In genomic region chr10:111801841-111802240, GRCh38 we compare ENCODE assay signal across 36 cellular contexts.
"Had no signal": no experiment of that assay in that cellular context is flagged by ENCODE, and none has a peak within 500 bp of the region (broad histone marks: within the 10 kb centered on the region; RNA-seq: fewer than 3 reads in every experiment).

No MANE protein-coding gene starts in this region.

- ATAC-seq: activated CD4-positive, alpha-beta T cell treated with anti-CD3 and anti-CD28 coated beads for 36 hours; activated CD8-positive, alpha-beta memory T cell treated with anti-CD3 and anti-CD28 coated beads, Interleukin-2, amount 10 ng/mL, durations not matched to agents 7 days and 5 days; activated CD8-positive, alpha-beta T cell treated with anti-CD3 and anti-CD28 coated beads, Interleukin-2, amount 10 ng/mL, durations not matched to agents 7 days and 5 days; activated naive CD8-positive, alpha-beta T cell treated with anti-CD3 and anti-CD28 coated beads, Interleukin-2, amount 50 U/mL, for 24 hours; body of pancreas; effector memory CD8-positive, alpha-beta T cell; gastrocnemius medialis; heart left ventricle; T-helper 17 cell had no signal

- H3K27me3 Mint-ChIP-seq: activated CD4-positive, alpha-beta T cell treated with anti-CD3 and anti-CD28 coated beads, Interleukin-2, amount 10 ng/mL, durations not matched to agents 24 days and 14 days; activated CD8-positive, alpha-beta memory T cell treated with anti-CD3 and anti-CD28 coated beads, Interleukin-2, amount 10 ng/mL, durations not matched to agents 7 days and 5 days; activated naive CD4-positive, alpha-beta T cell treated with anti-CD3 and anti-CD28 coated beads, Interleukin-2, amount 50 U/mL, for 24 hours; activated naive CD8-positive, alpha-beta T cell treated with anti-CD3 and anti-CD28 coated beads for 36 hours; activated naive CD8-positive, alpha-beta T cell treated with anti-CD3 and anti-CD28 coated beads, Interleukin-2, amount 50 U/mL, for 24 hours; effector memory CD8-positive, alpha-beta T cell had no signal

- H3K4me1 ChIP-seq: adrenal gland, body of pancreas, gastrocnemius medialis, heart left ventricle had no signal

- H3K27me3 ChIP-seq: adrenal gland, body of pancreas, gastrocnemius medialis, heart left ventricle had no signal

- H3K9me3 Mint-ChIP-seq: activated CD4-positive, alpha-beta memory T cell treated with anti-CD3 and anti-CD28 coated beads for 36 hours; activated CD4-positive, alpha-beta T cell treated with anti-CD3 and anti-CD28 coated beads, Interleukin-2, amount 10 ng/mL, durations not matched to agents 24 days and 14 days; activated naive CD4-positive, alpha-beta T cell treated with anti-CD3 and anti-CD28 coated beads, Interleukin-2, amount 50 U/mL, for 24 hours; activated naive CD8-positive, alpha-beta T cell treated with anti-CD3 and anti-CD28 coated beads for 36 hours; activated T-helper 1 cell treated with anti-CD3 and anti-CD28 coated beads, Interleukin-12 subunit alpha, Interleukin-12 subunit beta, Interleukin-2, Interleukin-4 antibody, amounts not matched to agents 30 ng/mL and 10 ng/mL and 1 ng/mL, durations not matched to agents 14 hours and 24 hours and 36 hours; effector memory CD8-positive, alpha-beta T cell had no signal

- H3K4me1 Mint-ChIP-seq: activated CD4-positive, alpha-beta T cell treated with anti-CD3 and anti-CD28 coated beads for 36 hours; activated CD4-positive, alpha-beta T cell treated with anti-CD3 and anti-CD28 coated beads, Interleukin-2, amount 10 ng/mL, durations not matched to agents 24 days and 14 days; activated CD8-positive, alpha-beta memory T cell treated with anti-CD3 and anti-CD28 coated beads, Interleukin-2, amount 10 ng/mL, durations not matched to agents 7 days and 5 days; activated naive CD4-positive, alpha-beta T cell treated with anti-CD3 and anti-CD28 coated beads, Interleukin-2, amount 50 U/mL, for 24 hours; activated naive CD8-positive, alpha-beta T cell treated with anti-CD3 and anti-CD28 coated beads for 36 hours; activated naive CD8-positive, alpha-beta T cell treated with anti-CD3 and anti-CD28 coated beads, Interleukin-2, amount 50 U/mL, for 24 hours; T-helper 17 cell had no signal

- H3K36me3 ChIP-seq: adrenal gland, gastrocnemius medialis, heart left ventricle, WERI-Rb-1 had no signal

- H3K4me3 Mint-ChIP-seq: activated CD4-positive, alpha-beta memory T cell treated with anti-CD3 and anti-CD28 coated beads for 36 hours; activated CD4-positive, alpha-beta T cell treated with anti-CD3 and anti-CD28 coated beads for 36 hours; activated CD4-positive, alpha-beta T cell treated with anti-CD3 and anti-CD28 coated beads, Interleukin-2, amount 10 ng/mL, durations not matched to agents 24 days and 14 days; activated CD8-positive, alpha-beta memory T cell treated with anti-CD3 and anti-CD28 coated beads, Interleukin-2, amount 10 ng/mL, durations not matched to agents 7 days and 5 days; activated CD8-positive, alpha-beta T cell treated with anti-CD3 and anti-CD28 coated beads, Interleukin-2, amount 10 ng/mL, durations not matched to agents 7 days and 5 days; activated naive CD4-positive, alpha-beta T cell treated with anti-CD3 and anti-CD28 coated beads for 36 hours; activated naive CD4-positive, alpha-beta T cell treated with anti-CD3 and anti-CD28 coated beads, Interleukin-2, amount 50 U/mL, for 24 hours; activated naive CD8-positive, alpha-beta T cell treated with anti-CD3 and anti-CD28 coated beads for 36 hours; activated naive CD8-positive, alpha-beta T cell treated with anti-CD3 and anti-CD28 coated beads, Interleukin-2, amount 50 U/mL, for 24 hours; activated T-helper 1 cell treated with anti-CD3 and anti-CD28 coated beads, Interleukin-12 subunit alpha, Interleukin-12 subunit beta, Interleukin-2, Interleukin-4 antibody, amounts not matched to agents 30 ng/mL and 10 ng/mL and 1 ng/mL, durations not matched to agents 14 hours and 24 hours and 36 hours; effector memory CD8-positive, alpha-beta T cell; T-helper 17 cell; T-helper 2 cell treated with Interferon-gamma antibody and Interleukin-4, amounts not matched to agents 5 μg/mL and 100 μg/mL, for 36 hours had no signal

- H3K27ac ChIP-seq: adrenal gland, body of pancreas, epithelial cell of prostate, gastrocnemius medialis, heart left ventricle, WERI-Rb-1 had no signal

- H3K27ac Mint-ChIP-seq: activated CD4-positive, alpha-beta memory T cell treated with anti-CD3 and anti-CD28 coated beads for 36 hours; activated CD4-positive, alpha-beta T cell treated with anti-CD3 and anti-CD28 coated beads for 36 hours; activated CD4-positive, alpha-beta T cell treated with anti-CD3 and anti-CD28 coated beads, Interleukin-2, amount 10 ng/mL, durations not matched to agents 24 days and 14 days; activated CD8-positive, alpha-beta memory T cell treated with anti-CD3 and anti-CD28 coated beads, Interleukin-2, amount 10 ng/mL, durations not matched to agents 7 days and 5 days; activated CD8-positive, alpha-beta T cell treated with anti-CD3 and anti-CD28 coated beads, Interleukin-2, amount 10 ng/mL, durations not matched to agents 7 days and 5 days; activated naive CD4-positive, alpha-beta T cell treated with anti-CD3 and anti-CD28 coated beads for 36 hours; activated naive CD4-positive, alpha-beta T cell treated with anti-CD3 and anti-CD28 coated beads, Interleukin-2, amount 50 U/mL, for 24 hours; activated naive CD8-positive, alpha-beta T cell treated with anti-CD3 and anti-CD28 coated beads for 36 hours; activated naive CD8-positive, alpha-beta T cell treated with anti-CD3 and anti-CD28 coated beads, Interleukin-2, amount 50 U/mL, for 24 hours; activated T-helper 1 cell treated with anti-CD3 and anti-CD28 coated beads, Interleukin-12 subunit alpha, Interleukin-12 subunit beta, Interleukin-2, Interleukin-4 antibody, amounts not matched to agents 30 ng/mL and 10 ng/mL and 1 ng/mL, durations not matched to agents 14 hours and 24 hours and 36 hours; activated T-helper 2 cell treated with anti-CD3 and anti-CD28 coated beads, Interferon-gamma antibody, Interleukin-2, Interleukin-4, amounts not matched to agents 10 μg/mL and 5 μg/mL and 100 μg/mL, durations not matched to agents 14 hours and 24 hours and 36 hours; effector memory CD8-positive, alpha-beta T cell; T-helper 17 cell; T-helper 2 cell treated with Interferon-gamma antibody and Interleukin-4, amounts not matched to agents 5 μg/mL and 100 μg/mL, for 36 hours had no signal

- H3K9me3 ChIP-seq: adrenal gland, body of pancreas, gastrocnemius medialis had no signal

- H3K36me3 Mint-ChIP-seq: activated CD4-positive, alpha-beta memory T cell treated with anti-CD3 and anti-CD28 coated beads for 36 hours; activated CD8-positive, alpha-beta memory T cell treated with anti-CD3 and anti-CD28 coated beads, Interleukin-2, amount 10 ng/mL, durations not matched to agents 7 days and 5 days; activated naive CD4-positive, alpha-beta T cell treated with anti-CD3 and anti-CD28 coated beads, Interleukin-2, amount 50 U/mL, for 24 hours; activated naive CD8-positive, alpha-beta T cell treated with anti-CD3 and anti-CD28 coated beads for 36 hours had no signal

- DNase-seq: activated CD4-positive, alpha-beta memory T cell treated with anti-CD3 and anti-CD28 coated beads for 36 hours; activated CD4-positive, alpha-beta T cell treated with anti-CD3 and anti-CD28 coated beads for 36 hours; activated CD4-positive, alpha-beta T cell treated with anti-CD3 and anti-CD28 coated beads, Interleukin-2, amount 10 ng/mL, durations not matched to agents 24 days and 14 days; activated CD4-positive, CD25-positive, alpha-beta regulatory T cell; activated CD4-positive, CD25-positive, alpha-beta regulatory T cell treated with anti-CD3 and anti-CD28 coated beads, Interleukin-2, amount 50 U/mL, for 72 hours; activated CD8-positive, alpha-beta memory T cell treated with anti-CD3 and anti-CD28 coated beads, Interleukin-2, amount 10 ng/mL, durations not matched to agents 7 days and 5 days; activated CD8-positive, alpha-beta memory T cell treated with anti-CD3 and anti-CD28 coated beads, Interleukin-2, amount 50 U/mL, for 4 hours; activated CD8-positive, alpha-beta T cell treated with anti-CD3 and anti-CD28 coated beads, Interleukin-2, amount 10 ng/mL, durations not matched to agents 7 days and 5 days; activated effector memory CD4-positive, alpha-beta T cell treated with anti-CD3 and anti-CD28 coated beads, Interleukin-2, amount 50 U/mL, for 16 hours; activated naive CD4-positive, alpha-beta T cell treated with anti-CD3 and anti-CD28 coated beads for 36 hours; activated naive CD8-positive, alpha-beta T cell treated with anti-CD3 and anti-CD28 coated beads for 36 hours; activated naive CD8-positive, alpha-beta T cell treated with anti-CD3 and anti-CD28 coated beads, Interleukin-2, amount 50 U/mL, for 24 hours; activated T-cell treated with anti-CD3 and anti-CD28 coated beads, Interleukin-2, amount 50 U/mL, for 1 hour; activated T-cell treated with anti-CD3 and anti-CD28 coated beads, Interleukin-2, amount 50 U/mL, for 48 hours; adrenal gland; amygdala; aorta; body of pancreas; caudate nucleus; cortex of kidney; dermis blood vessel endothelial cell; effector CD4-positive, alpha-beta T cell; effector memory CD8-positive, alpha-beta T cell; foreskin fibroblast; gastrocnemius medialis; glutamatergic neuron; heart left ventricle; T-helper 1 cell; T-helper 17 cell; T1000; WERI-Rb-1 had no signal

- H3K4me3 ChIP-seq: adrenal gland, body of pancreas, gastrocnemius medialis, heart left ventricle had no signal
